ENCODE assay signal across 1 cellular context in the genomic region with DNA sequence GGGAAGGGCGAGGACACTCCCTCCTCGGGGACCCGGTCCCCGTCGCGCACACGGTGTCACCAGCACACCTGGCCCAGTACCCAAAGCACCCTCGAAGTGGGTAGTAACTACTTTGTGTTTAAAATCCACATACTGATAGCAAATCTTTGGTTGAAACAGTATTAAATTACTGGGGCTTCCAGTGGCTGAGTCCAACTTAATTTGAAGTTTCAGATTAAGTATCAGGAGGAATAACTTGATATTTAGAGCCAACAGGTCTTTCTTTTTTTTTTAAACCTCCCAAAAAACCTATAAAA.
TF ChIP-seq lines count a peak whose summit lies in the region.

No MANE protein-coding gene starts in this region.

TF ChIP-seq in K562, 482 proteins besides CTCF, POLR2A, EP300 and RAD21 (continued from another document and continues in another):
- TF ChIP-seq, protein P1, sequence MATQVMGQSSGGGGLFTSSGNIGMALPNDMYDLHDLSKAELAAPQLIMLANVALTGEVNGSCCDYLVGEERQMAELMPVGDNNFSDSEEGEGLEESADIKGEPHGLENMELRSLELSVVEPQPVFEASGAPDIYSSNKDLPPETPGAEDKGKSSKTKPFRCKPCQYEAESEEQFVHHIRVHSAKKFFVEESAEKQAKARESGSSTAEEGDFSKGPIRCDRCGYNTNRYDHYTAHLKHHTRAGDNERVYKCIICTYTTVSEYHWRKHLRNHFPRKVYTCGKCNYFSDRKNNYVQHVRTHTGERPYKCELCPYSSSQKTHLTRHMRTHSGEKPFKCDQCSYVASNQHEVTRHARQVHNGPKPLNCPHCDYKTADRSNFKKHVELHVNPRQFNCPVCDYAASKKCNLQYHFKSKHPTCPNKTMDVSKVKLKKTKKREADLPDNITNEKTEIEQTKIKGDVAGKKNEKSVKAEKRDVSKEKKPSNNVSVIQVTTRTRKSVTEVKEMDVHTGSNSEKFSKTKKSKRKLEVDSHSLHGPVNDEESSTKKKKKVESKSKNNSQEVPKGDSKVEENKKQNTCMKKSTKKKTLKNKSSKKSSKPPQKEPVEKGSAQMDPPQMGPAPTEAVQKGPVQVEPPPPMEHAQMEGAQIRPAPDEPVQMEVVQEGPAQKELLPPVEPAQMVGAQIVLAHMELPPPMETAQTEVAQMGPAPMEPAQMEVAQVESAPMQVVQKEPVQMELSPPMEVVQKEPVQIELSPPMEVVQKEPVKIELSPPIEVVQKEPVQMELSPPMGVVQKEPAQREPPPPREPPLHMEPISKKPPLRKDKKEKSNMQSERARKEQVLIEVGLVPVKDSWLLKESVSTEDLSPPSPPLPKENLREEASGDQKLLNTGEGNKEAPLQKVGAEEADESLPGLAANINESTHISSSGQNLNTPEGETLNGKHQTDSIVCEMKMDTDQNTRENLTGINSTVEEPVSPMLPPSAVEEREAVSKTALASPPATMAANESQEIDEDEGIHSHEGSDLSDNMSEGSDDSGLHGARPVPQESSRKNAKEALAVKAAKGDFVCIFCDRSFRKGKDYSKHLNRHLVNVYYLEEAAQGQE (CRISPR knock-in tag; IDR thresholded peaks at IDR 0.05; ENCODE audit: low read depth): no peak
- TF ChIP-seq TAF15 (IDR thresholded peaks at IDR 0.05; ENCODE audit: low read depth, low read length) (no peak), ESRRB (CRISPR knock-in tag; IDR thresholded peaks at IDR 0.05; ENCODE audit: borderline replicate concordance) (no peak), L3MBTL2 (IDR thresholded peaks at IDR 0.05) (0 out of 2 replicates have a peak, but pooled peaks have one; percentile 2), POLR2H (tag; IDR thresholded peaks at IDR 0.05; ENCODE audit: low read depth) (no peak), RBBP5 (IDR thresholded peaks at IDR 0.05; ENCODE audit: borderline replicate concordance, insufficient read depth, low read length, poor library complexity, severe bottlenecking) (peak; percentile 51), MYC (IDR thresholded peaks at IDR 0.05; ENCODE audit: low read depth, low read length) (no peak; the same call in 1 of the 2 replicates), MYC (CRISPR knock-in tag; IDR thresholded peaks at IDR 0.05; ENCODE audit: borderline replicate concordance, low read depth) (0 out of 2 replicates have a peak, but pooled peaks have one; percentile 3), E2F3 (CRISPR knock-in tag; IDR thresholded peaks at IDR 0.05) (peak; percentile 0; the same call in 1 of the 2 replicates), CREM (IDR thresholded peaks at IDR 0.05; ENCODE audit: low read depth) (peak; percentile 70), YBX1 (IDR thresholded peaks at IDR 0.05) (no peak), TCFL5 (CRISPR knock-in tag; conservative IDR thresholded peaks at IDR 0.05) (no peak), SOX6 (IDR thresholded peaks at IDR 0.05) (no peak), GATAD2B (IDR thresholded peaks at IDR 0.05; ENCODE audit: borderline replicate concordance) (0 out of 2 replicates have a peak, but pooled peaks have one; percentile 21), SLC30A9 (CRISPR knock-in tag; IDR thresholded peaks at IDR 0.05) (no peak), ZNF311 (CRISPR knock-in tag; IDR thresholded peaks at IDR 0.05) (0 out of 2 replicates have a peak, but pooled peaks have one; percentile 2), MAFF (IDR thresholded peaks at IDR 0.05; ENCODE audit: low read length) (no peak), FOXK2 (conservative IDR thresholded peaks at IDR 0.05 in 1 of 2, IDR thresholded peaks at IDR 0.05 in 1 of 2; ENCODE audit: low read depth in 2 of 2) (0 out of 4 replicates have a peak, but pooled peaks of 1 of the 2 experiments have one; percentile 14), GABPB2 (CRISPR knock-in tag; conservative IDR thresholded peaks at IDR 0.05) (no peak), KHSRP (IDR thresholded peaks at IDR 0.05) (no peak), ZEB2 (IDR thresholded peaks at IDR 0.05) (0 out of 2 replicates have a peak, but pooled peaks have one; percentile 8), RB1 (IDR thresholded peaks at IDR 0.05; ENCODE audit: low read depth) (no peak), CAMTA2 (CRISPR knock-in tag; conservative IDR thresholded peaks at IDR 0.05) (no peak), ZFP36 (IDR thresholded peaks at IDR 0.05; ENCODE audit: low read depth, low read length, partially characterized antibody) (no peak), ATF1 (CRISPR knock-in tag; IDR thresholded peaks at IDR 0.05) (peak; percentile 61), ATF1 (tag; IDR thresholded peaks at IDR 0.05) (no peak; the same call in 1 of the 2 replicates), ARNT (IDR thresholded peaks at IDR 0.05) (no peak), ZNF121 (CRISPR knock-in tag; conservative IDR thresholded peaks at IDR 0.05) (no peak), GTF2A2 (tag; IDR thresholded peaks at IDR 0.05) (no peak), CHD1 (IDR thresholded peaks at IDR 0.05; ENCODE audit: low read length) (peak; percentile 65)
- TF ChIP-seq, protein P2, sequence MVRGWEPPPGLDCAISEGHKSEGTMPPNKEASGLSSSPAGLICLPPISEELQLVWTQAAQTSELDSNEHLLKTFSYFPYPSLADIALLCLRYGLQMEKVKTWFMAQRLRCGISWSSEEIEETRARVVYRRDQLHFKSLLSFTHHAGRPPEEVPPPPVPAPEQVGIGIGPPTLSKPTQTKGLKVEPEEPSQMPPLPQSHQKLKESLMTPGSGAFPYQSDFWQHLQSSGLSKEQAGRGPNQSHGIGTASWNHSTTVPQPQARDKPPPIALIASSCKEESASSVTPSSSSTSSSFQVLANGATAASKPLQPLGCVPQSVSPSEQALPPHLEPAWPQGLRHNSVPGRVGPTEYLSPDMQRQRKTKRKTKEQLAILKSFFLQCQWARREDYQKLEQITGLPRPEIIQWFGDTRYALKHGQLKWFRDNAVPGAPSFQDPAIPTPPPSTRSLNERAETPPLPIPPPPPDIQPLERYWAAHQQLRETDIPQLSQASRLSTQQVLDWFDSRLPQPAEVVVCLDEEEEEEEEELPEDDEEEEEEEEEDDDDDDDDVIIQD (CRISPR knock-in tag; IDR thresholded peaks at IDR 0.05): no peak
- TF ChIP-seq, protein P3, sequence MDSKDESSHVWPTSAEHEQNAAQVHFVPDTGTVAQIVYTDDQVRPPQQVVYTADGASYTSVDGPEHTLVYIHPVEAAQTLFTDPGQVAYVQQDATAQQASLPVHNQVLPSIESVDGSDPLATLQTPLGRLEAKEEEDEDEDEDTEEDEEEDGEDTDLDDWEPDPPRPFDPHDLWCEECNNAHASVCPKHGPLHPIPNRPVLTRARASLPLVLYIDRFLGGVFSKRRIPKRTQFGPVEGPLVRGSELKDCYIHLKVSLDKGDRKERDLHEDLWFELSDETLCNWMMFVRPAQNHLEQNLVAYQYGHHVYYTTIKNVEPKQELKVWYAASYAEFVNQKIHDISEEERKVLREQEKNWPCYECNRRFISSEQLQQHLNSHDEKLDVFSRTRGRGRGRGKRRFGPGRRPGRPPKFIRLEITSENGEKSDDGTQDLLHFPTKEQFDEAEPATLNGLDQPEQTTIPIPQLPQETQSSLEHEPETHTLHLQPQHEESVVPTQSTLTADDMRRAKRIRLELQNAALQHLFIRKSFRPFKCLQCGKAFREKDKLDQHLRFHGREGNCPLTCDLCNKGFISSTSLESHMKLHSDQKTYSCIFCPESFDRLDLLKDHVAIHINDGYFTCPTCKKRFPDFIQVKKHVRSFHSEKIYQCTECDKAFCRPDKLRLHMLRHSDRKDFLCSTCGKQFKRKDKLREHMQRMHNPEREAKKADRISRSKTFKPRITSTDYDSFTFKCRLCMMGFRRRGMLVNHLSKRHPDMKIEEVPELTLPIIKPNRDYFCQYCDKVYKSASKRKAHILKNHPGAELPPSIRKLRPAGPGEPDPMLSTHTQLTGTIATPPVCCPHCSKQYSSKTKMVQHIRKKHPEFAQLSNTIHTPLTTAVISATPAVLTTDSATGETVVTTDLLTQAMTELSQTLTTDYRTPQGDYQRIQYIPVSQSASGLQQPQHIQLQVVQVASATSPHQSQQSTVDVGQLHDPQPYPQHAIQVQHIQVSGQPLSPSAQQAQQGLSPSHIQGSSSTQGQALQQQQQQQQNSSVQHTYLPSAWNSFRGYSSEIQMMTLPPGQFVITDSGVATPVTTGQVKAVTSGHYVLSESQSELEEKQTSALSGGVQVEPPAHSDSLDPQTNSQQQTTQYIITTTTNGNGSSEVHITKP (IDR thresholded peaks at IDR 0.05; ENCODE audit: partially characterized antibody): no peak
- TF ChIP-seq, protein P4, sequence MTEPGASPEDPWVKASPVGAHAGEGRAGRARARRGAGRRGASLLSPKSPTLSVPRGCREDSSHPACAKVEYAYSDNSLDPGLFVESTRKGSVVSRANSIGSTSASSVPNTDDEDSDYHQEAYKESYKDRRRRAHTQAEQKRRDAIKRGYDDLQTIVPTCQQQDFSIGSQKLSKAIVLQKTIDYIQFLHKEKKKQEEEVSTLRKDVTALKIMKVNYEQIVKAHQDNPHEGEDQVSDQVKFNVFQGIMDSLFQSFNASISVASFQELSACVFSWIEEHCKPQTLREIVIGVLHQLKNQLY (CRISPR knock-in tag; conservative IDR thresholded peaks at IDR 0.05): no peak
- TF ChIP-seq, protein P5, sequence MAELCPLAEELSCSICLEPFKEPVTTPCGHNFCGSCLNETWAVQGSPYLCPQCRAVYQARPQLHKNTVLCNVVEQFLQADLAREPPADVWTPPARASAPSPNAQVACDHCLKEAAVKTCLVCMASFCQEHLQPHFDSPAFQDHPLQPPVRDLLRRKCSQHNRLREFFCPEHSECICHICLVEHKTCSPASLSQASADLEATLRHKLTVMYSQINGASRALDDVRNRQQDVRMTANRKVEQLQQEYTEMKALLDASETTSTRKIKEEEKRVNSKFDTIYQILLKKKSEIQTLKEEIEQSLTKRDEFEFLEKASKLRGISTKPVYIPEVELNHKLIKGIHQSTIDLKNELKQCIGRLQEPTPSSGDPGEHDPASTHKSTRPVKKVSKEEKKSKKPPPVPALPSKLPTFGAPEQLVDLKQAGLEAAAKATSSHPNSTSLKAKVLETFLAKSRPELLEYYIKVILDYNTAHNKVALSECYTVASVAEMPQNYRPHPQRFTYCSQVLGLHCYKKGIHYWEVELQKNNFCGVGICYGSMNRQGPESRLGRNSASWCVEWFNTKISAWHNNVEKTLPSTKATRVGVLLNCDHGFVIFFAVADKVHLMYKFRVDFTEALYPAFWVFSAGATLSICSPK (IDR thresholded peaks at IDR 0.05; ENCODE audit: borderline replicate concordance): no peak
- TF ChIP-seq, protein P6, sequence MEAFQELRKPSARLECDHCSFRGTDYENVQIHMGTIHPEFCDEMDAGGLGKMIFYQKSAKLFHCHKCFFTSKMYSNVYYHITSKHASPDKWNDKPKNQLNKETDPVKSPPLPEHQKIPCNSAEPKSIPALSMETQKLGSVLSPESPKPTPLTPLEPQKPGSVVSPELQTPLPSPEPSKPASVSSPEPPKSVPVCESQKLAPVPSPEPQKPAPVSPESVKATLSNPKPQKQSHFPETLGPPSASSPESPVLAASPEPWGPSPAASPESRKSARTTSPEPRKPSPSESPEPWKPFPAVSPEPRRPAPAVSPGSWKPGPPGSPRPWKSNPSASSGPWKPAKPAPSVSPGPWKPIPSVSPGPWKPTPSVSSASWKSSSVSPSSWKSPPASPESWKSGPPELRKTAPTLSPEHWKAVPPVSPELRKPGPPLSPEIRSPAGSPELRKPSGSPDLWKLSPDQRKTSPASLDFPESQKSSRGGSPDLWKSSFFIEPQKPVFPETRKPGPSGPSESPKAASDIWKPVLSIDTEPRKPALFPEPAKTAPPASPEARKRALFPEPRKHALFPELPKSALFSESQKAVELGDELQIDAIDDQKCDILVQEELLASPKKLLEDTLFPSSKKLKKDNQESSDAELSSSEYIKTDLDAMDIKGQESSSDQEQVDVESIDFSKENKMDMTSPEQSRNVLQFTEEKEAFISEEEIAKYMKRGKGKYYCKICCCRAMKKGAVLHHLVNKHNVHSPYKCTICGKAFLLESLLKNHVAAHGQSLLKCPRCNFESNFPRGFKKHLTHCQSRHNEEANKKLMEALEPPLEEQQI (IDR thresholded peaks at IDR 0.05): no peak
- TF ChIP-seq, protein P7, sequence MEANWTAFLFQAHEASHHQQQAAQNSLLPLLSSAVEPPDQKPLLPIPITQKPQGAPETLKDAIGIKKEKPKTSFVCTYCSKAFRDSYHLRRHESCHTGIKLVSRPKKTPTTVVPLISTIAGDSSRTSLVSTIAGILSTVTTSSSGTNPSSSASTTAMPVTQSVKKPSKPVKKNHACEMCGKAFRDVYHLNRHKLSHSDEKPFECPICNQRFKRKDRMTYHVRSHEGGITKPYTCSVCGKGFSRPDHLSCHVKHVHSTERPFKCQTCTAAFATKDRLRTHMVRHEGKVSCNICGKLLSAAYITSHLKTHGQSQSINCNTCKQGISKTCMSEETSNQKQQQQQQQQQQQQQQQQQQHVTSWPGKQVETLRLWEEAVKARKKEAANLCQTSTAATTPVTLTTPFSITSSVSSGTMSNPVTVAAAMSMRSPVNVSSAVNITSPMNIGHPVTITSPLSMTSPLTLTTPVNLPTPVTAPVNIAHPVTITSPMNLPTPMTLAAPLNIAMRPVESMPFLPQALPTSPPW (CRISPR knock-in tag; IDR thresholded peaks at IDR 0.05): no peak
- TF ChIP-seq, protein P8, sequence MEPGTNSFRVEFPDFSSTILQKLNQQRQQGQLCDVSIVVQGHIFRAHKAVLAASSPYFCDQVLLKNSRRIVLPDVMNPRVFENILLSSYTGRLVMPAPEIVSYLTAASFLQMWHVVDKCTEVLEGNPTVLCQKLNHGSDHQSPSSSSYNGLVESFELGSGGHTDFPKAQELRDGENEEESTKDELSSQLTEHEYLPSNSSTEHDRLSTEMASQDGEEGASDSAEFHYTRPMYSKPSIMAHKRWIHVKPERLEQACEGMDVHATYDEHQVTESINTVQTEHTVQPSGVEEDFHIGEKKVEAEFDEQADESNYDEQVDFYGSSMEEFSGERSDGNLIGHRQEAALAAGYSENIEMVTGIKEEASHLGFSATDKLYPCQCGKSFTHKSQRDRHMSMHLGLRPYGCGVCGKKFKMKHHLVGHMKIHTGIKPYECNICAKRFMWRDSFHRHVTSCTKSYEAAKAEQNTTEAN (CRISPR knock-in tag; IDR thresholded peaks at IDR 0.05): no peak
- TF ChIP-seq, protein P9, sequence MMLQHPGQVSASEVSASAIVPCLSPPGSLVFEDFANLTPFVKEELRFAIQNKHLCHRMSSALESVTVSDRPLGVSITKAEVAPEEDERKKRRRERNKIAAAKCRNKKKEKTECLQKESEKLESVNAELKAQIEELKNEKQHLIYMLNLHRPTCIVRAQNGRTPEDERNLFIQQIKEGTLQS (IDR thresholded peaks at IDR 0.05): no peak
- TF ChIP-seq, protein P9 (CRISPR knock-in tag; conservative IDR thresholded peaks at IDR 0.05): 0 out of 2 replicates have a peak, but pooled peaks have one; percentile 11
- TF ChIP-seq, protein P10, sequence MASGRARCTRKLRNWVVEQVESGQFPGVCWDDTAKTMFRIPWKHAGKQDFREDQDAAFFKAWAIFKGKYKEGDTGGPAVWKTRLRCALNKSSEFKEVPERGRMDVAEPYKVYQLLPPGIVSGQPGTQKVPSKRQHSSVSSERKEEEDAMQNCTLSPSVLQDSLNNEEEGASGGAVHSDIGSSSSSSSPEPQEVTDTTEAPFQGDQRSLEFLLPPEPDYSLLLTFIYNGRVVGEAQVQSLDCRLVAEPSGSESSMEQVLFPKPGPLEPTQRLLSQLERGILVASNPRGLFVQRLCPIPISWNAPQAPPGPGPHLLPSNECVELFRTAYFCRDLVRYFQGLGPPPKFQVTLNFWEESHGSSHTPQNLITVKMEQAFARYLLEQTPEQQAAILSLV (tag; IDR thresholded peaks at IDR 0.05): no peak
